Comparison of ENCODE assay signal across 9 cellular contexts in the genomic region with DNA sequence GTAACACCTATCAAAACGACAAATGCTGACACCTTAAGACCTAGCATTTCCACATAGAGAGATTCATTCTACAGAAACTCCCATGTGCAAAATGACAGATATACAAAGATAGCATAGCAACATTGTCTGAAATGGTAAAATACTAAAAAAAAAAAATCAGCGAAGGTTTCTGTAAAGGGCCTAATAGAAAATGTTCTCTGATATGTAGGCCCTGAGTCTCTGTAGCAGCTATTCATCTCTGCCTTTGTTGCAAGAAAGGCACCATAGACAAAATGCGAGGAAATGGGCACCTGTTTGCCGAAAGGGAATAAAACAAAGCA. TPM values are rescaled to one million over a fixed set of nuclear protein-coding genes. Genes with fewer than 3 reads are reported as not detected.
DNase-seq lines count a peak whose midpoint lies in the region; ATAC-seq, FAIRE-seq and TF ChIP-seq lines count a peak whose summit lies in the region.
"Had no signal": no experiment of that assay in that cellular context is flagged by ENCODE, and none has a peak within 500 bp of the region (broad histone marks: within the 10 kb centered on the region; RNA-seq: fewer than 3 reads in every experiment).

No MANE protein-coding gene starts in this region.

- H4K20me1 ChIP-seq in K562 (replicated peaks; ENCODE audit: control insufficient read depth, insufficient read depth, low read length), result 0 out of 2 replicates have a peak, but pooled peaks cover 9% of the 10 kb centered on the region

- intact Hi-C loops in K562 (cut with micrococcal nuclease), result loop anchor here (5.0 kb wide), 1 partner anchor 73 kb away; no protein-coding TSS in a partner anchor

- TF ChIP-seq CTCF in AG04450 (IDR thresholded peaks at IDR 0.05; ENCODE audit: low read depth, low read length) (no peak), K562 (IDR thresholded peaks at IDR 0.05 in 2 of 3, conservative IDR thresholded peaks at IDR 0.05 in 1 of 3; ENCODE audit: insufficient read depth in 2 of 3, low read depth in 1 of 3, low read length in 3 of 3) (no peak)

- H3K9me1 ChIP-seq in K562 (ENCODE audit: control insufficient read depth, insufficient read depth, low read length), result no peaks in the 10 kb centered on the region

- peak overlapping the region; percentile 84 for H3K4me2 ChIP-seq in K562 (ENCODE audit: insufficient read depth, low read length)

- H3K4me3 ChIP-seq in AG04450 (ENCODE audit: low read depth, low read length) (peak overlapping the region; percentile 80), HUES6 (ENCODE audit: low read depth, low read length) (peak overlapping the region; percentile 84), K562 (peak overlapping the region; percentile 75), muscle layer of duodenum (ENCODE audit: low read depth in 1 of 2, low read length in 2 of 2) (peak overlapping the region; percentile 77 to 86)

- ATAC-seq in K562 (no peak), GM21723 (IDR thresholded peaks at IDR 0.05; ENCODE audit: unreplicated experiment) (no peak), HG03378 (IDR thresholded peaks at IDR 0.05; ENCODE audit: unreplicated experiment) (no peak), HG02938 (IDR thresholded peaks at IDR 0.05; ENCODE audit: unreplicated experiment) (no peak)

- peak; percentile 78 for FAIRE-seq in K562 (lab: Jason Lieb, UNC)

- POLR2A ChIA-PET in AG04450 (lab: Yijun Ruan, JAX) (interaction anchor here (0.6 to 0.7 kb wide), 3 partner anchors 9 to 276 kb away, joined by 3 to 5 read pairs (median 3); no protein-coding TSS in a partner anchor), K562 (lab: Yijun Ruan, JAX) (interaction anchor here (1.0 kb wide), 1 partner anchor 9 kb away, joined by 3 read pairs; no protein-coding TSS in a partner anchor)

- no peak; the same call in 1 of the 2 replicates for TF ChIP-seq POLR2A in K562 (conservative IDR thresholded peaks at IDR 0.05)

- CTCF ChIA-PET in AG04450 (lab: Charles Lee), result interaction anchor here (3.5 kb wide), 1 partner anchor 9 kb away, joined by 24 read pairs; no protein-coding TSS in a partner anchor
- CTCF ChIA-PET in K562 (lab: Yijun Ruan, JAX; ENCODE audit: low intra/inter-chr PET ratio), result interaction anchor here (0.9 kb wide), 1 partner anchor 103 kb away, joined by 3 read pairs; no protein-coding TSS in a partner anchor

- H3K27ac ChIP-seq in AG04450 (ENCODE audit: low read depth, low read length), result no peak overlapping the region
- H3K27ac ChIP-seq in HUES6 (ENCODE audit: low read depth, low read length), result 0 out of 2 replicates have a peak overlapping the region, but pooled peaks have one; percentile 0
- H3K27ac ChIP-seq in K562 (ENCODE audit: extremely low read depth, low read depth, low read length), result peak overlapping the region; percentile 64; the same call in 2 of the 3 replicates
- no peak overlapping the region for H3K27ac ChIP-seq in muscle layer of duodenum (ENCODE audit: low read length)

- WGBS in K562 (ENCODE audit: insufficient coverage, low coverage, missing lambda C conversion rate), result 62% methylated on average over 4 of the region's 4 CpGs

- no peak for TF ChIP-seq EP300 in K562 (IDR thresholded peaks at IDR 0.05; ENCODE audit: low read length)

- H3K9me3 ChIP-seq in AG04450 (ENCODE audit: control insufficient read depth, insufficient read depth, low read length) (no peaks in the 10 kb centered on the region; the same call in 1 of the 2 replicates), HUES6 (ENCODE audit: control insufficient read depth, insufficient read depth, low read depth, low read length) (no peaks in the 10 kb centered on the region), K562 (replicated peaks; ENCODE audit: control insufficient read depth, insufficient read depth, low read depth, low read length) (no peaks in the 10 kb centered on the region), muscle layer of duodenum (ENCODE audit: control insufficient read depth in 1 of 2, low read length in 2 of 2) (no peaks in the 10 kb centered on the region)

- H3K27me3 ChIP-seq in AG04450 (ENCODE audit: control insufficient read depth, insufficient read depth, low read length) (no peaks in the 10 kb centered on the region), HUES6 (ENCODE audit: control insufficient read depth, insufficient read depth, low read length) (no peaks in the 10 kb centered on the region), K562 (ENCODE audit: control insufficient read depth in 2 of 2, insufficient read depth in 2 of 2, low read length in 2 of 2) (no peaks in the 10 kb centered on the region), muscle layer of duodenum (ENCODE audit: low read depth, low read length) (no peaks in the 10 kb centered on the region)

- peaks cover 31% of the 10 kb centered on the region for H3K79me2 ChIP-seq in K562 (ENCODE audit: control insufficient read depth, insufficient read depth, low read length)

- in situ Hi-C loops in K562 (cut with MboI), result loop anchor here (5.0 kb wide), 1 partner anchor 103 kb away; no protein-coding TSS in a partner anchor

- peak overlapping the region; percentile 71 for H3K9ac ChIP-seq in HUES6 (ENCODE audit: low read length)
- peak overlapping the region in 1 of 2 experiments; percentile 75; a peak in 1 of 4 replicates for H3K9ac ChIP-seq in K562 (ENCODE audit: insufficient read depth in 1 of 2, low read depth in 2 of 2, low read length in 2 of 2)

- TF ChIP-seq RAD21 in K562 (CRISPR knock-in tag; conservative IDR thresholded peaks at IDR 0.05 in 1 of 2, IDR thresholded peaks at IDR 0.05 in 1 of 2), result no peak

- H3K36me3 ChIP-seq in HUES6 (ENCODE audit: control insufficient read depth, insufficient read depth, low read length), result peaks cover 24% of the 10 kb centered on the region
- peaks cover 25% of the 10 kb centered on the region for H3K36me3 ChIP-seq in K562 (ENCODE audit: control insufficient read depth, insufficient read depth, low read length)
- H3K36me3 ChIP-seq in muscle layer of duodenum (ENCODE audit: control insufficient read depth in 1 of 2, insufficient read depth in 2 of 2, low read length in 2 of 2), result peaks cover 0 to 7% of the 10 kb centered on the region in 2 donors

- H3K4me1 ChIP-seq in HUES6 (ENCODE audit: control insufficient read depth, insufficient read depth, low read length) (peaks cover 19% of the 10 kb centered on the region), K562 (replicated peaks in 1 of 2; ENCODE audit: control insufficient read depth in 2 of 2, insufficient read depth in 2 of 2, low read length in 2 of 2) (peaks cover 35 to 37% of the 10 kb centered on the region in 2 experiments), muscle layer of duodenum (ENCODE audit: control insufficient read depth in 1 of 2, insufficient read depth in 2 of 2, low read length in 2 of 2) (peaks cover 0 to 8% of the 10 kb centered on the region in 2 donors)

- DNase-seq in AG04450 (ENCODE audit: low read depth, low spot score), result no peak
- DNase-seq in K562 (ENCODE audit: extremely low read depth in 1 of 4, low spot score in 3 of 4), result no peak
- DNase-seq in NCI-H774 (lab: John Stamatoyannopoulos, UW), result no peak
- DNase-seq: cortex of kidney had no signal

- TSS peak; percentile 54 for BruUV-seq in K562 (replicated peaks; lab: Mats Ljungman, UMichigan)

- peak overlapping the region; percentile 91 for H2AFZ ChIP-seq in K562 (ENCODE audit: low read depth, low read length)

TF ChIP-seq in K562, 482 proteins besides CTCF, POLR2A, EP300 and RAD21 (continues in another document):
- TF ChIP-seq ZNF23 (CRISPR knock-in tag; IDR thresholded peaks at IDR 0.05) (no peak), TEAD4 (IDR thresholded peaks at IDR 0.05; ENCODE audit: low read length) (peak; percentile 23; the same call in 1 of the 2 replicates), TEAD4 (CRISPR knock-in tag; IDR thresholded peaks at IDR 0.05; ENCODE audit: borderline replicate concordance) (no peak)

RNA-seq across cellular contexts. Expression of gene MFGE8, which starts 0.6 kb away (rescaled TPM):
- 904 and 1,035 TPM in 2 replicates for polyA plus RNA-seq in AG04450 (2011; rRNA removed)
- 213 and 313 TPM in 2 replicates for polyA minus RNA-seq in AG04450 (2011; rRNA and poly(A)+ RNA removed)
- total RNA-seq in K562 (2011; cell fraction: chromatin; rRNA removed; ENCODE audit: low replicate concordance), result 609 and 1,242 TPM in 2 replicates
- total RNA-seq in K562 (2011; cell fraction: nucleolus; rRNA removed), result 770 and 804 TPM in 2 replicates
- total RNA-seq in K562 (2011; cell fraction: nucleoplasm; rRNA removed), result 668 and 702 TPM in 2 replicates
- 62.3 and 73.1 TPM in 2 replicates for total RNA-seq in K562 (2014; rRNA removed)
- 24.9 and 31.3 TPM in 2 replicates for total RNA-seq in K562 (2014; rRNA removed; fragmentation: Illumina TruSeq; extraction: Trizol)
- 35.4 and 36.3 TPM in 2 replicates for total RNA-seq in K562 (2015; rRNA removed; fragmentation: Illumina TruSeq; extraction: Trizol)
- 129 and 142 TPM in 2 replicates for total RNA-seq in K562 (2021)
- polyA plus RNA-seq in K562 (2011; rRNA removed), result 85.1 and 148 TPM in 2 replicates
- 115 and 120 TPM in 2 replicates for polyA plus RNA-seq in K562 (2011; cell fraction: cytosol; rRNA removed)
- 355 and 465 TPM in 2 replicates for polyA plus RNA-seq in K562 (2011; cell fraction: nucleus; rRNA removed)
- 147 and 220 TPM in 2 replicates for polyA plus RNA-seq in K562 (2012)
- polyA plus RNA-seq in K562 (2014; fragmentation: Illumina TruSeq; extraction: Trizol), result 93.6 and 109 TPM in 2 replicates
- 1 to 10 TPM; 2.3 to 3.1 TPM for polyA plus RNA-seq in K562 (2014; fragmentation: Nextera tagmentation; extraction: Ambion mirVana)
- polyA plus RNA-seq in K562 (2014; rRNA removed), result 113 and 119 TPM in 2 replicates
- 62.6 and 80.1 TPM in 2 replicates for polyA minus RNA-seq in K562 (2011; rRNA and poly(A)+ RNA removed)
- polyA minus RNA-seq in K562 (2011; cell fraction: cytosol; rRNA and poly(A)+ RNA removed), result 71.4 and 82.5 TPM in 2 replicates
- polyA minus RNA-seq in K562 (2011; cell fraction: nucleus; rRNA and poly(A)+ RNA removed), result 120 and 137 TPM in 2 replicates

RNA-seq across cellular contexts. Expression of gene HAPLN3, which starts 18.5 kb away (rescaled TPM):
- polyA plus RNA-seq in AG04450 (2011; rRNA removed) (5.6 and 6.8 TPM in 2 replicates), K562 (2011; rRNA removed) (0.71 and 2.1 TPM in 2 replicates), K562 (2014; fragmentation: Illumina TruSeq; extraction: Trizol) (0.59 and 1.00 TPM in 2 replicates), K562 (2014; fragmentation: Nextera tagmentation; extraction: Ambion mirVana) (under 1 TPM; 0.04 to 0.06 TPM), K562 (2014; rRNA removed) (2.0 and 3.4 TPM in 2 replicates)
- 3.0 and 4.3 TPM in 2 replicates for polyA minus RNA-seq in AG04450 (2011; rRNA and poly(A)+ RNA removed)
- 5.6 and 9.6 TPM in 2 replicates for total RNA-seq in K562 (2011; cell fraction: chromatin; rRNA removed; ENCODE audit: low replicate concordance)
- total RNA-seq in K562 (2011; cell fraction: nucleolus; rRNA removed), result 6.2 and 6.8 TPM in 2 replicates
- 4.9 and 5.9 TPM in 2 replicates for total RNA-seq in K562 (2011; cell fraction: nucleoplasm; rRNA removed)
- total RNA-seq in K562 (2014; rRNA removed) (1.9 and 2.1 TPM in 2 replicates), K562 (2014; rRNA removed; fragmentation: Illumina TruSeq; extraction: Trizol) (0.35 and 0.36 TPM in 2 replicates), K562 (2015; rRNA removed; fragmentation: Illumina TruSeq; extraction: Trizol) (0.65 and 1.0 TPM in 2 replicates), K562 (2021) (1.9 and 2.4 TPM in 2 replicates)
- 1.4 and 2.3 TPM in 2 replicates for polyA plus RNA-seq in K562 (2011; cell fraction: cytosol; rRNA removed)
- polyA plus RNA-seq in K562 (2011; cell fraction: nucleus; rRNA removed), result 9.4 and 14.2 TPM in 2 replicates
- polyA plus RNA-seq in K562 (2012), result 1.6 and 4.0 TPM in 2 replicates
- 0.77 and 0.99 TPM in 2 replicates for polyA minus RNA-seq in K562 (2011; rRNA and poly(A)+ RNA removed)
- polyA minus RNA-seq in K562 (2011; cell fraction: cytosol; rRNA and poly(A)+ RNA removed), result 2.5 TPM in 1 of 2 replicates, not detected in the other
- polyA minus RNA-seq in K562 (2011; cell fraction: nucleus; rRNA and poly(A)+ RNA removed), result 1.1 and 1.8 TPM in 2 replicates

Comparison
In these comparisons a context has a peak if more than half of its experiments do, and no peak if none do; other contexts are left out.
1. H3K27ac ChIP-seq: peak in HUES6 (single experiment) and K562 (single experiment); none in AG04450 (single experiment) and muscle layer of duodenum (single experiment).
2. Peak in every context shown above with its lines, with median percentiles within 50 percentile points of each other: H3K4me3 ChIP-seq.